Comparison of ENCODE assay signal across 1 cellular context in the genomic region with DNA sequence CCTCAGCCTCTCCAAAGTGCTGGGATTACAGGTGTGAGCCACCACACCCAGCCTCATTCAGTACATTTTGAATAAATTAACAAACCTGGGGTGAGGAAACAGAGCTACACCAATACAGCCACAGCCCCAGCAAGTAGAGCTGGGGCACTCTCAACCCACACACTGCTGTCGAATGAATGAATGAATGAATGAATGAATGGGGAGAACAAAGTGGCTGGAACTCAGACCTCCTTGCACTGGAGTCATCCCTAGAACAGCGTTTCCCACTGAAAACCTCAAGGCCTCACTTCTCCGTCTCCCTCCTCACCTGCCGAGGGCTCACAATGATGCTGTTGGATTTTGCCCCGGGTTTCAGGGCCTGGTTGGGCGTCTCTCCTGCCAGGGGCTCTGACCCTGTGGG.
TF ChIP-seq lines count a peak whose summit lies in the region.

No MANE protein-coding gene starts in this region.

TF ChIP-seq in GM12878, 131 proteins besides CTCF, POLR2A, EP300 and RAD21:
- no peak for TF ChIP-seq TAF1 (IDR thresholded peaks at IDR 0.05; ENCODE audit: borderline replicate concordance, low read depth, low read length)
- peak; percentile 94 for TF ChIP-seq ZNF24 (IDR thresholded peaks at IDR 0.05)
